Comparison of ENCODE assay signal across 12 cellular contexts in genomic region chr7:111198255-111198654, GRCh38.
A peak's percentile ranks its signal among the peaks of the same experiment; 100 is the strongest.
DNase-seq lines count a peak whose midpoint lies in the region; ATAC-seq and TF ChIP-seq lines count a peak whose summit lies in the region.
"Had no signal": no experiment of that assay in that cellular context is flagged by ENCODE, and none has a peak within 500 bp of the region (broad histone marks: within the 10 kb centered on the region; RNA-seq: fewer than 3 reads in every experiment).

No MANE protein-coding gene starts in this region.

- ATAC-seq in left lung: peak; percentile 78
- ATAC-seq in GM19455 (IDR thresholded peaks at IDR 0.05; ENCODE audit: unreplicated experiment): no peak

- no peak for TF ChIP-seq POLR2A in esophagus muscularis mucosa (IDR thresholded peaks at IDR 0.05; ENCODE audit: low read depth)

- intact Hi-C loops in left lung (cut with DNase I) (no loop called here), esophagus muscularis mucosa (cut with DNase I) (no loop called here)

- H3K4me3 ChIP-seq in AG09309 (ENCODE audit: control insufficient read depth, low read depth, low read length): no peak overlapping the region
- H3K4me3 ChIP-seq in left lung: no peak overlapping the region
- H3K4me3 ChIP-seq in esophagus muscularis mucosa: no peak overlapping the region
- H3K4me3 ChIP-seq: ovary had no signal

- H3K27ac ChIP-seq in left lung: no peak overlapping the region
- H3K27ac ChIP-seq in esophagus muscularis mucosa (replicated peaks in 1 of 4): no peak overlapping the region
- H3K27ac ChIP-seq: ovary had no signal

- WGBS in esophagus muscularis mucosa: 62% methylated on average over 4 of the region's 4 CpGs

- H3K9me3 ChIP-seq in left lung (peaks cover 0 to 13% of the 10 kb centered on the region in 2 donors), esophagus muscularis mucosa (no peaks in the 10 kb centered on the region)
- H3K9me3 ChIP-seq: ovary had no signal

- H3K27me3 ChIP-seq in left lung (no peaks in the 10 kb centered on the region), esophagus muscularis mucosa (no peaks in the 10 kb centered on the region)
- H3K27me3 ChIP-seq: ovary had no signal

- DNase-seq in AG09309 (ENCODE audit: low read depth): peak; percentile 99
- peak; percentile 86 for DNase-seq in amniotic stem cell (lab: John Stamatoyannopoulos, UW)
- DNase-seq in left lung: no peak
- no peak for DNase-seq in activated naive CD4-positive, alpha-beta T cell treated with Interleukin-2 at 50 U/mL for 16 hours
- DNase-seq in esophagus muscularis mucosa (ENCODE audit: extremely low spot score): no peak
- DNase-seq in NCI-H2107 treated with DMSO at 0.1 percent for 48 hours (lab: John Stamatoyannopoulos, UW; ENCODE audit: unreplicated experiment): no peak
- DNase-seq: activated B cell treated with CpG ODN at 0.5 μM for 24 hours, amygdala, NCI-H446 treated with DMSO at 0.1 percent for 48 hours, ovary had no signal

- TF ChIP-seq EP300 in Ishikawa (IDR thresholded peaks at IDR 0.05; ENCODE audit: borderline replicate concordance) (0 out of 2 replicates have a peak, but pooled peaks have one; percentile 15), esophagus muscularis mucosa (IDR thresholded peaks at IDR 0.05) (no peak)

- TF ChIP-seq RAD21 in Ishikawa (IDR thresholded peaks at IDR 0.05; ENCODE audit: low read depth): no peak

- no peak for TF ChIP-seq CTCF in AG09309 (IDR thresholded peaks at IDR 0.05; ENCODE audit: control insufficient read depth, insufficient read depth, low read depth, low read length, missing control alignments)
- no peak for TF ChIP-seq CTCF in left lung (IDR thresholded peaks at IDR 0.05)
- no peak for TF ChIP-seq CTCF in esophagus muscularis mucosa (IDR thresholded peaks at IDR 0.05)

- H3K36me3 ChIP-seq in left lung: no peaks in the 10 kb centered on the region
- no peaks in the 10 kb centered on the region for H3K36me3 ChIP-seq in esophagus muscularis mucosa
- H3K36me3 ChIP-seq: ovary had no signal

- no peaks in the 10 kb centered on the region for H3K4me1 ChIP-seq in left lung
- peaks cover 0 to 7% (median 0%) of the 10 kb centered on the region in 4 donors for H3K4me1 ChIP-seq in esophagus muscularis mucosa

TF ChIP-seq in Ishikawa, 13 proteins besides CTCF, POLR2A, EP300 and RAD21:
- TF ChIP-seq USF1 (IDR thresholded peaks at IDR 0.05): no peak
- no peak for TF ChIP-seq EGR1 (IDR thresholded peaks at IDR 0.05)
- no peak for TF ChIP-seq CREB1 (IDR thresholded peaks at IDR 0.05; ENCODE audit: low read depth)
- no peak for TF ChIP-seq TAF1 (IDR thresholded peaks at IDR 0.05; ENCODE audit: low read depth)
- no peak for TF ChIP-seq NFIC (IDR thresholded peaks at IDR 0.05)
- TF ChIP-seq CEBPB (IDR thresholded peaks at IDR 0.05): no peak
- no peak for TF ChIP-seq MAX (IDR thresholded peaks at IDR 0.05)
- no peak for TF ChIP-seq REST (IDR thresholded peaks at IDR 0.05; ENCODE audit: low read depth)
- no peak for TF ChIP-seq FOXM1 (IDR thresholded peaks at IDR 0.05; ENCODE audit: borderline replicate concordance, low read depth)
- TF ChIP-seq TEAD4 (IDR thresholded peaks at IDR 0.05): no peak
- no peak for TF ChIP-seq YY1 (IDR thresholded peaks at IDR 0.05; ENCODE audit: low read depth)
- TF ChIP-seq ZBTB7A (IDR thresholded peaks at IDR 0.05; ENCODE audit: low read depth): no peak
- TF ChIP-seq TCF12 (IDR thresholded peaks at IDR 0.05; ENCODE audit: low read depth): no peak

Comparison
In these comparisons a context has a peak if more than half of its experiments do, and no peak if none do; other contexts are left out.
1. DNase-seq: peak in AG09309 (single experiment) and amniotic stem cell (single experiment); none in left lung (0 of 2), activated naive CD4-positive, alpha-beta T cell treated with Interleukin-2 at 50 U/mL for 16 hours (single experiment), esophagus muscularis mucosa (single experiment) and NCI-H2107 treated with DMSO at 0.1 percent for 48 hours (single experiment).